In genomic region chr1:96559707-96560588, GRCh38 we compare ENCODE assay signal across 11 cellular contexts.
A peak's percentile ranks its signal among the peaks of the same experiment; 100 is the strongest.
DNase-seq lines count a peak whose midpoint lies in the region; ATAC-seq and TF ChIP-seq lines count a peak whose summit lies in the region.
"Had no signal": no experiment of that assay in that cellular context is flagged by ENCODE, and none has a peak within 500 bp of the region (broad histone marks: within the 10 kb centered on the region; RNA-seq: fewer than 3 reads in every experiment).

No MANE protein-coding gene starts in this region.

- no peak for TF ChIP-seq CTCF in foreskin fibroblast (IDR thresholded peaks at IDR 0.05; ENCODE audit: low read depth, low read length)

- H3K27ac Mint-ChIP-seq in T-cell: no peak overlapping the region
- H3K27ac Mint-ChIP-seq in activated CD4-positive, alpha-beta memory T cell treated with anti-CD3 and anti-CD28 coated beads for 36 hours: no peak overlapping the region

- no peak overlapping the region for H3K4me3 Mint-ChIP-seq in T-cell
- H3K4me3 Mint-ChIP-seq in activated CD4-positive, alpha-beta memory T cell treated with anti-CD3 and anti-CD28 coated beads for 36 hours: no peak overlapping the region

- H3K27me3 Mint-ChIP-seq in T-cell: peaks cover 0 to 9% of the 10 kb centered on the region in 2 donors
- H3K27me3 Mint-ChIP-seq in activated CD4-positive, alpha-beta memory T cell treated with anti-CD3 and anti-CD28 coated beads for 36 hours: peaks cover 5% of the 10 kb centered on the region

- no peaks in the 10 kb centered on the region for H3K4me1 Mint-ChIP-seq in T-cell
- H3K4me1 Mint-ChIP-seq in activated CD4-positive, alpha-beta memory T cell treated with anti-CD3 and anti-CD28 coated beads for 36 hours (ENCODE audit: low read depth): no peaks in the 10 kb centered on the region

- POLR2A ChIA-PET in T-cell (lab: Charles Lee): no interaction called here
- POLR2A ChIA-PET in activated CD4-positive, alpha-beta memory T cell treated with anti-CD3 and anti-CD28 coated beads for 36 hours (lab: Charles Lee): no interaction called here

- CTCF ChIA-PET in T-cell (lab: Charles Lee): interaction anchor here in 1 of 2 donors (0.6 kb wide), 1 partner anchor 119 kb away, joined by 3 read pairs; no protein-coding TSS in a partner anchor
- CTCF ChIA-PET in activated CD4-positive, alpha-beta memory T cell treated with anti-CD3 and anti-CD28 coated beads for 36 hours (lab: Charles Lee): no interaction called here

- peak; percentile 89 for DNase-seq in GM04504 (ENCODE audit: low read depth)
- DNase-seq in RPMI8226: peak; percentile 8
- peak; percentile 98 for DNase-seq in foreskin fibroblast
- DNase-seq in renal cortical epithelial cell (ENCODE audit: low read depth): peak; percentile 100
- DNase-seq in T-cell: no peak
- DNase-seq in stimulated activated naive CD8-positive, alpha-beta T cell treated with anti-CD3 and anti-CD28 coated beads, Interleukin-15, Interleukin-2, amounts not matched to agents 100 U/mL and 50 U/mL, for 24 hours: no peak
- DNase-seq in activated CD4-positive, alpha-beta memory T cell treated with anti-CD3 and anti-CD28 coated beads for 36 hours: no peak
- DNase-seq: NCI-H146 had no signal

- H3K9me3 Mint-ChIP-seq in T-cell: peaks cover 0 to 5% (median 0%) of the 10 kb centered on the region in 3 donors
- no peaks in the 10 kb centered on the region for H3K9me3 Mint-ChIP-seq in activated CD4-positive, alpha-beta memory T cell treated with anti-CD3 and anti-CD28 coated beads for 36 hours

- H3K4me3 ChIP-seq in foreskin fibroblast (ENCODE audit: low read depth in 1 of 2, low read length in 2 of 2): no peak overlapping the region
- H3K4me3 ChIP-seq: cardiac muscle cell had no signal

- no peaks in the 10 kb centered on the region for H3K36me3 Mint-ChIP-seq in T-cell
- H3K36me3 Mint-ChIP-seq in activated CD4-positive, alpha-beta memory T cell treated with anti-CD3 and anti-CD28 coated beads for 36 hours: no peaks in the 10 kb centered on the region

- ATAC-seq in T-cell (replicated peaks in 1 of 4): no peak
- no peak for ATAC-seq in stimulated activated naive CD8-positive, alpha-beta T cell treated with anti-CD3 and anti-CD28 coated beads, Interleukin-15, Interleukin-2, amounts not matched to agents 100 U/mL and 50 U/mL, for 24 hours
- no peak for ATAC-seq in HG02588 (IDR thresholded peaks at IDR 0.05; ENCODE audit: unreplicated experiment)
- ATAC-seq: HCT116 had no signal

- intact Hi-C loops in activated CD4-positive, alpha-beta memory T cell treated with anti-CD3 and anti-CD28 coated beads for 36 hours (cut with micrococcal nuclease): no loop called here

Comparison
In these comparisons a context has a peak if more than half of its experiments do, and no peak if none do; other contexts are left out.
1. DNase-seq: peak in GM04504 (single experiment), RPMI8226 (single experiment), foreskin fibroblast (2 of 2) and renal cortical epithelial cell (single experiment); none in T-cell (0 of 34), stimulated activated naive CD8-positive, alpha-beta T cell treated with anti-CD3 and anti-CD28 coated beads, Interleukin-15, Interleukin-2, amounts not matched to agents 100 U/mL and 50 U/mL, for 24 hours (single experiment) and activated CD4-positive, alpha-beta memory T cell treated with anti-CD3 and anti-CD28 coated beads for 36 hours (single experiment).